In genomic region chr2:70887550-70888229, GRCh38 we compare ENCODE assay signal across 10 cellular contexts. TPM values are rescaled to one million over a fixed set of nuclear protein-coding genes. Genes with fewer than 3 reads are reported as not detected.
DNase-seq lines count a peak whose midpoint lies in the region; ATAC-seq and TF ChIP-seq lines count a peak whose summit lies in the region.
"Had no signal": no experiment of that assay in that cellular context is flagged by ENCODE, and none has a peak within 500 bp of the region (broad histone marks: within the 10 kb centered on the region; RNA-seq: fewer than 3 reads in every experiment).

No MANE protein-coding gene starts in this region.

- H4K20me1 ChIP-seq in Karpas-422 (ENCODE audit: insufficient read depth, low read depth, low read length): no peaks in the 10 kb centered on the region
- H4K20me1 ChIP-seq: BLaER1 treated with 17β-estradiol and CSF1 and Interleukin-3, amounts not matched to agents 10 nM and 100 nM had no signal

- H3K27me3 ChIP-seq in neuron (ENCODE audit: insufficient read depth, low read length) (peaks cover 89% of the 10 kb centered on the region), Karpas-422 (ENCODE audit: low read length) (no peaks in the 10 kb centered on the region; the same call in 1 of the 2 replicates)

- H2AFZ ChIP-seq in neuron (ENCODE audit: low read depth, low read length) (peak overlapping the region; percentile 85), Karpas-422 (ENCODE audit: low read length) (no peak overlapping the region)

- no peaks in the 10 kb centered on the region for H3K9me2 ChIP-seq in Karpas-422 (replicated peaks; ENCODE audit: insufficient read depth, low read length)

- H3K9me3 ChIP-seq in neuron (ENCODE audit: low read length) (peaks cover 1% of the 10 kb centered on the region), Karpas-422 (ENCODE audit: low read length) (no peaks in the 10 kb centered on the region)

- ATAC-seq in HG03139 (IDR thresholded peaks at IDR 0.05; ENCODE audit: unreplicated experiment): no peak

- H3K4me3 ChIP-seq in neuron (ENCODE audit: low read length): peak overlapping the region; percentile 73
- H3K4me3 ChIP-seq in Karpas-422 (ENCODE audit: low read length): no peak overlapping the region

- no peak overlapping the region for H3K27ac ChIP-seq in Karpas-422 (ENCODE audit: low read length)
- H3K27ac ChIP-seq: BLaER1 treated with 17β-estradiol and CSF1 and Interleukin-3, amounts not matched to agents 10 nM and 100 nM had no signal

- no peak overlapping the region for H3K9ac ChIP-seq in Karpas-422 (ENCODE audit: low read length)
- H3K9ac ChIP-seq: BLaER1 treated with 17β-estradiol and CSF1 and Interleukin-3, amounts not matched to agents 10 nM and 100 nM had no signal

- DNase-seq in NCI-H524 (lab: John Stamatoyannopoulos, UW) (peak; percentile 29 to 72), NCI-H524 treated with DMSO at 0.1 percent for 48 hours (lab: John Stamatoyannopoulos, UW) (no peak), NCI-H774 (lab: John Stamatoyannopoulos, UW) (peak; percentile 60), erythroblast (lab: John Stamatoyannopoulos, UW) (peak; percentile 41 to 58), Karpas-422 (no peak), SKM-1 treated with dmso at 0.1 percent for 144 hours (lab: John Stamatoyannopoulos, UW; ENCODE audit: unreplicated experiment) (no peak)

- peaks cover 15% of the 10 kb centered on the region for H3K4me1 ChIP-seq in neuron (ENCODE audit: insufficient read depth, low read length)
- H3K4me1 ChIP-seq in Karpas-422 (ENCODE audit: low read length): no peaks in the 10 kb centered on the region
- H3K4me1 ChIP-seq: BLaER1 treated with 17β-estradiol and CSF1 and Interleukin-3, amounts not matched to agents 10 nM and 100 nM had no signal

- H3K4me2 ChIP-seq in Karpas-422 (ENCODE audit: low read depth, low read length, poor library complexity, severe bottlenecking): no peak overlapping the region
- H3K4me2 ChIP-seq: BLaER1 treated with 17β-estradiol and CSF1 and Interleukin-3, amounts not matched to agents 10 nM and 100 nM had no signal

- no peaks in the 10 kb centered on the region for H3K36me3 ChIP-seq in neuron (ENCODE audit: insufficient read depth, low read length)
- no peaks in the 10 kb centered on the region for H3K36me3 ChIP-seq in Karpas-422 (ENCODE audit: insufficient read depth, low read length)
- H3K36me3 ChIP-seq: BLaER1 treated with 17β-estradiol and CSF1 and Interleukin-3, amounts not matched to agents 10 nM and 100 nM had no signal

- no peak for TF ChIP-seq POLR2A in erythroblast (IDR thresholded peaks at IDR 0.05; ENCODE audit: low read length)

- no peaks in the 10 kb centered on the region for H3K79me2 ChIP-seq in Karpas-422 (ENCODE audit: low read length)

RNA-seq across cellular contexts. Expression of gene VAX2, which starts 12.7 kb away (rescaled TPM):
- total RNA-seq in Karpas-422 (2014; rRNA removed; shearing (Covaris generic); ENCODE audit: low replicate concordance): not detected in 2 replicates
- total RNA-seq: T-helper 2 cell treated with Interferon-gamma antibody and Interleukin-4, amounts not matched to agents 100 ng/mL and 5 ng/mL, for 36 hours had no signal

RNA-seq across cellular contexts. Expression of gene ATP6V1B1, which starts 48.0 kb away (rescaled TPM):
- total RNA-seq in Karpas-422 (2014; rRNA removed; shearing (Covaris generic); ENCODE audit: low replicate concordance): not detected in 2 replicates
- total RNA-seq: T-helper 2 cell treated with Interferon-gamma antibody and Interleukin-4, amounts not matched to agents 100 ng/mL and 5 ng/mL, for 36 hours had no signal

RNA-seq across cellular contexts. Expression of gene CD207, which starts 52.1 kb away (rescaled TPM):
- total RNA-seq in Karpas-422 (2014; rRNA removed; shearing (Covaris generic); ENCODE audit: low replicate concordance): not detected in 2 replicates
- total RNA-seq: T-helper 2 cell treated with Interferon-gamma antibody and Interleukin-4, amounts not matched to agents 100 ng/mL and 5 ng/mL, for 36 hours had no signal

Comparison
In these comparisons a context has a peak if more than half of its experiments do, and no peak if none do; other contexts are left out.
1. DNase-seq: peak in NCI-H524 (2 of 2), NCI-H774 (single experiment) and erythroblast (2 of 2); none in NCI-H524 treated with DMSO at 0.1 percent for 48 hours (single experiment), Karpas-422 (single experiment) and SKM-1 treated with dmso at 0.1 percent for 144 hours (single experiment).